ENCODE assay signal across 15 cellular contexts in the genomic region with DNA sequence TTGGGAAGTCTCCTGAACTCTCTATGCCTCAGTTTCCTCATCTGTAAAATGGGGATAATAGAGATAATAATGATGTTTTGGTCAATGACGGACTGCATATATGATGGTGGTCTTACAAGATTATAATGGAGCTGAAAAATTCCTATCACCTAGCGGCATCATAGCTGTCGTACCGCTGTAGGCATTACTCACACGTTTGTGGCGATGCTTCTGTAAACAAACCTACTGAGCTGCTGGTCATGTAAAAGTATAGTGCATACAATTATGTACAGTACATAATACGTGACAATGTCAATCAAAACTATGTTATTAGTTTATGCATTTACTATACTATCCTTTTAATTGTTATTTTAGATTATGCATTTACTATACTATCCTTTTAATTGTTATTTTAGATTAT.
DNase-seq lines count a peak whose midpoint lies in the region; ATAC-seq, FAIRE-seq and TF ChIP-seq lines count a peak whose summit lies in the region.
"Had no signal": no experiment of that assay in that cellular context is flagged by ENCODE, and none has a peak within 500 bp of the region (broad histone marks: within the 10 kb centered on the region; RNA-seq: fewer than 3 reads in every experiment).

No MANE protein-coding gene starts in this region.

- H4K8ac ChIP-seq in trophoblast cell (ENCODE audit: low read depth, low read length), result no peak overlapping the region

- no peak for ATAC-seq in A549
- no peak for ATAC-seq in HG02610 (IDR thresholded peaks at IDR 0.05; ENCODE audit: unreplicated experiment)
- no peak for ATAC-seq in HG02678 (IDR thresholded peaks at IDR 0.05; ENCODE audit: unreplicated experiment)
- ATAC-seq: HCT116 had no signal

- H3K36me3 Mint-ChIP-seq in immature natural killer cell, result no peaks in the 10 kb centered on the region
- H3K36me3 Mint-ChIP-seq: CD4-positive, alpha-beta memory T cell had no signal

- no peak for TF ChIP-seq RAD21 in A549 (conservative IDR thresholded peaks at IDR 0.05 in 1 of 2, IDR thresholded peaks at IDR 0.05 in 1 of 2)

- H4K91ac ChIP-seq in trophoblast cell (ENCODE audit: low read depth, low read length), result peak overlapping the region; percentile 68

- no peaks in the 10 kb centered on the region for H3K27me3 ChIP-seq in trophoblast cell (ENCODE audit: insufficient read depth, low read length)
- H3K27me3 ChIP-seq: BE2C had no signal

- no peaks in the 10 kb centered on the region for H3K9me3 ChIP-seq in A549
- H3K9me3 ChIP-seq in trophoblast cell (ENCODE audit: insufficient read depth, low read depth, low read length), result no peaks in the 10 kb centered on the region
- H3K9me3 ChIP-seq: BE2C had no signal

- H2AFZ ChIP-seq in trophoblast cell (ENCODE audit: insufficient read depth, low read length, poor library complexity), result no peak overlapping the region

- H3K4me1 ChIP-seq in A549 (peaks cover 5% of the 10 kb centered on the region; the same call in 1 of the 3 replicates), trophoblast cell (ENCODE audit: control insufficient read depth in 1 of 2, insufficient read depth in 2 of 2, low read length in 2 of 2) (no peaks in the 10 kb centered on the region)

- H3K14ac ChIP-seq in trophoblast cell (ENCODE audit: low read length), result no peak overlapping the region

- no peak overlapping the region for H3K4me2 ChIP-seq in A549
- no peak overlapping the region for H3K4me2 ChIP-seq in trophoblast cell (ENCODE audit: low read length)

- TF ChIP-seq CTCF in A549 (IDR thresholded peaks at IDR 0.05), result no peak

- H3K4me3 Mint-ChIP-seq in immature natural killer cell, result no peak overlapping the region
- H3K4me3 Mint-ChIP-seq: CD4-positive, alpha-beta memory T cell had no signal

- no peak overlapping the region for H2BK5ac ChIP-seq in trophoblast cell (ENCODE audit: low read depth, low read length, poor library complexity)

- no peak overlapping the region for H3K18ac ChIP-seq in trophoblast cell (ENCODE audit: low read length)

- H4K12ac ChIP-seq in trophoblast cell (ENCODE audit: low read depth, low read length), result no peak overlapping the region

- no peak for TF ChIP-seq POLR2A in A549 (IDR thresholded peaks at IDR 0.05; ENCODE audit: low read length)

- no peaks in the 10 kb centered on the region for H3K79me2 ChIP-seq in trophoblast cell (ENCODE audit: control insufficient read depth, insufficient read depth, low read length, poor library complexity)

- TF ChIP-seq EP300 in A549 (IDR thresholded peaks at IDR 0.05), result no peak

- DNase-seq in A549 (ENCODE audit: low read depth in 1 of 2, low spot score in 1 of 2) (no peak), NCI-H1417 (lab: John Stamatoyannopoulos, UW) (peak in 2 of 3 experiments; percentile 34 to 54), SW480 (ENCODE audit: low spot score) (peak; percentile 71), trophoblast cell (peak; percentile 37 to 47), immature natural killer cell (no peak)
- DNase-seq: BE2C; CD4-positive, alpha-beta memory T cell; COR-L47; DMS153; IMR-90 had no signal

- H3K9me3 Mint-ChIP-seq in immature natural killer cell, result no peaks in the 10 kb centered on the region
- H3K9me3 Mint-ChIP-seq: CD4-positive, alpha-beta memory T cell had no signal

- H2BK12ac ChIP-seq in trophoblast cell (ENCODE audit: low read length), result peak overlapping the region; percentile 86

- peaks cover 7% of the 10 kb centered on the region for H3K79me1 ChIP-seq in trophoblast cell (ENCODE audit: low read length)

- POLR2A ChIA-PET in A549 (lab: Yijun Ruan, JAX), result no interaction called here

- H3K27me3 Mint-ChIP-seq in immature natural killer cell (ENCODE audit: low read depth in 3 of 3), result peaks cover 0 to 5% (median 2%) of the 10 kb centered on the region in 3 donors

- peaks cover 4 to 5% of the 10 kb centered on the region in 2 donors for H3K4me1 Mint-ChIP-seq in immature natural killer cell

- H3K36me3 ChIP-seq in trophoblast cell (ENCODE audit: control insufficient read depth in 1 of 2, insufficient read depth in 2 of 2, low read length in 2 of 2), result no peaks in the 10 kb centered on the region
- H3K36me3 ChIP-seq: BE2C had no signal

- no peak overlapping the region for H3K27ac Mint-ChIP-seq in immature natural killer cell
- H3K27ac Mint-ChIP-seq: CD4-positive, alpha-beta memory T cell had no signal

- H2AK5ac ChIP-seq in trophoblast cell (ENCODE audit: low read length), result no peak overlapping the region

- H2BK120ac ChIP-seq in trophoblast cell (ENCODE audit: insufficient read depth, low read length, poor library complexity), result no peak overlapping the region

- CTCF ChIA-PET in A549 (lab: Yijun Ruan, JAX), result interaction anchor here (0.7 to 8.9 kb wide), 17 partner anchors 11 to 325 kb away, joined by 3 to 114 read pairs (median 4); no protein-coding TSS in a partner anchor

- no peak overlapping the region for H3K4ac ChIP-seq in trophoblast cell (ENCODE audit: low read depth, low read length)

- H3K4me3 ChIP-seq in A549 (no peak overlapping the region), trophoblast cell (ENCODE audit: low read depth, low read length) (no peak overlapping the region)

- 71% methylated on average over 7 of the region's 7 CpGs for WGBS in A549 (ENCODE audit: missing lambda C conversion rate)
- no CpG with 5 or more reads among the region's 7 CpGs for WGBS in trophoblast cell (ENCODE audit: extremely low coverage, insufficient coverage, insufficient read length)

- no peak overlapping the region for H3K23ac ChIP-seq in trophoblast cell (ENCODE audit: low read length)

- no peak overlapping the region for H3K27ac ChIP-seq in A549
- no peak overlapping the region for H3K27ac ChIP-seq in trophoblast cell (ENCODE audit: low read depth, low read length)

- no peak overlapping the region for H3K9ac ChIP-seq in trophoblast cell (ENCODE audit: low read length)

- peak; percentile 59 for FAIRE-seq in A549 (lab: Jason Lieb, UNC)
- FAIRE-seq: D721Med, H54 had no signal

TF ChIP-seq in A549, 52 proteins besides CTCF, POLR2A, EP300 and RAD21 (continues in another document):
- TF ChIP-seq NR3C1 (IDR thresholded peaks at IDR 0.05) (no peak), ZFP36 (IDR thresholded peaks at IDR 0.05; ENCODE audit: borderline replicate concordance, partially characterized antibody) (no peak), FOSB (CRISPR knock-in tag; IDR thresholded peaks at IDR 0.05) (no peak), ESRRA (IDR thresholded peaks at IDR 0.05; ENCODE audit: borderline replicate concordance, low read length) (no peak), NFE2L2 (conservative IDR thresholded peaks at IDR 0.05; ENCODE audit: low read length) (no peak), HOXA7 (CRISPR knock-in tag; IDR thresholded peaks at IDR 0.05) (no peak), HEYL (CRISPR knock-in tag; IDR thresholded peaks at IDR 0.05) (no peak), JUN (IDR thresholded peaks at IDR 0.05) (no peak), MAFK (IDR thresholded peaks at IDR 0.05; ENCODE audit: partially characterized antibody) (no peak), PHF8 (IDR thresholded peaks at IDR 0.05; ENCODE audit: borderline replicate concordance, low read depth) (no peak), FOSL2 (IDR thresholded peaks at IDR 0.05) (no peak), FOSL2 (CRISPR knock-in tag; IDR thresholded peaks at IDR 0.05) (no peak), KDM1A (IDR thresholded peaks at IDR 0.05; ENCODE audit: low read depth) (no peak), HDAC2 (IDR thresholded peaks at IDR 0.05) (no peak)
- TF ChIP-seq, protein P1, sequence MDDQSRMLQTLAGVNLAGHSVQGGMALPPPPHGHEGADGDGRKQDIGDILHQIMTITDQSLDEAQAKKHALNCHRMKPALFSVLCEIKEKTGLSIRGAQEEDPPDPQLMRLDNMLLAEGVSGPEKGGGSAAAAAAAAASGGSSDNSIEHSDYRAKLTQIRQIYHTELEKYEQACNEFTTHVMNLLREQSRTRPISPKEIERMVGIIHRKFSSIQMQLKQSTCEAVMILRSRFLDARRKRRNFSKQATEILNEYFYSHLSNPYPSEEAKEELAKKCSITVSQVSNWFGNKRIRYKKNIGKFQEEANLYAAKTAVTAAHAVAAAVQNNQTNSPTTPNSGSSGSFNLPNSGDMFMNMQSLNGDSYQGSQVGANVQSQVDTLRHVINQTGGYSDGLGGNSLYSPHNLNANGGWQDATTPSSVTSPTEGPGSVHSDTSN (IDR thresholded peaks at IDR 0.05), result no peak
- TF ChIP-seq, protein P2, sequence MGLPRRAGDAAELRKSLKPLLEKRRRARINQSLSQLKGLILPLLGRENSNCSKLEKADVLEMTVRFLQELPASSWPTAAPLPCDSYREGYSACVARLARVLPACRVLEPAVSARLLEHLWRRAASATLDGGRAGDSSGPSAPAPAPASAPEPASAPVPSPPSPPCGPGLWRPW (IDR thresholded peaks at IDR 0.05), result no peak
- TF ChIP-seq, protein P3, sequence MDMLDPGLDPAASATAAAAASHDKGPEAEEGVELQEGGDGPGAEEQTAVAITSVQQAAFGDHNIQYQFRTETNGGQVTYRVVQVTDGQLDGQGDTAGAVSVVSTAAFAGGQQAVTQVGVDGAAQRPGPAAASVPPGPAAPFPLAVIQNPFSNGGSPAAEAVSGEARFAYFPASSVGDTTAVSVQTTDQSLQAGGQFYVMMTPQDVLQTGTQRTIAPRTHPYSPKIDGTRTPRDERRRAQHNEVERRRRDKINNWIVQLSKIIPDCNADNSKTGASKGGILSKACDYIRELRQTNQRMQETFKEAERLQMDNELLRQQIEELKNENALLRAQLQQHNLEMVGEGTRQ (IDR thresholded peaks at IDR 0.05), result no peak
- TF ChIP-seq, protein P4, sequence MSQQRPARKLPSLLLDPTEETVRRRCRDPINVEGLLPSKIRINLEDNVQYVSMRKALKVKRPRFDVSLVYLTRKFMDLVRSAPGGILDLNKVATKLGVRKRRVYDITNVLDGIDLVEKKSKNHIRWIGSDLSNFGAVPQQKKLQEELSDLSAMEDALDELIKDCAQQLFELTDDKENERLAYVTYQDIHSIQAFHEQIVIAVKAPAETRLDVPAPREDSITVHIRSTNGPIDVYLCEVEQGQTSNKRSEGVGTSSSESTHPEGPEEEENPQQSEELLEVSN (IDR thresholded peaks at IDR 0.05; ENCODE audit: borderline replicate concordance, low read depth), result no peak
- TF ChIP-seq, protein P5, sequence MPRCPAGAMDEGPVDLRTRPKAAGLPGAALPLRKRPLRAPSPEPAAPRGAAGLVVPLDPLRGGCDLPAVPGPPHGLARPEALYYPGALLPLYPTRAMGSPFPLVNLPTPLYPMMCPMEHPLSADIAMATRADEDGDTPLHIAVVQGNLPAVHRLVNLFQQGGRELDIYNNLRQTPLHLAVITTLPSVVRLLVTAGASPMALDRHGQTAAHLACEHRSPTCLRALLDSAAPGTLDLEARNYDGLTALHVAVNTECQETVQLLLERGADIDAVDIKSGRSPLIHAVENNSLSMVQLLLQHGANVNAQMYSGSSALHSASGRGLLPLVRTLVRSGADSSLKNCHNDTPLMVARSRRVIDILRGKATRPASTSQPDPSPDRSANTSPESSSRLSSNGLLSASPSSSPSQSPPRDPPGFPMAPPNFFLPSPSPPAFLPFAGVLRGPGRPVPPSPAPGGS (IDR thresholded peaks at IDR 0.05), result no peak

Comparison
In these comparisons a context has a peak if more than half of its experiments do, and no peak if none do; other contexts are left out.
1. DNase-seq: peak in NCI-H1417 (2 of 3), SW480 (single experiment) and trophoblast cell (2 of 2); none in A549 (0 of 2) and immature natural killer cell (0 of 3).